Comparison of ENCODE assay signal across 22 cellular contexts in genomic region chr10:17244712-17245365, GRCh38.
"Had no signal": no experiment of that assay in that cellular context is flagged by ENCODE, and none has a peak within 500 bp of the region (broad histone marks: within the 10 kb centered on the region; RNA-seq: fewer than 3 reads in every experiment).

No MANE protein-coding gene starts in this region.

- H3K4me3 ChIP-seq: body of pancreas, cardiac muscle cell, dorsolateral prefrontal cortex, lower lobe of right lung, sigmoid colon, testis, vagina had no signal

- ATAC-seq: activated naive CD4-positive, alpha-beta T cell treated with anti-CD3 and anti-CD28 coated beads, Interleukin-2, amount 50 U/mL, for 72 hours; body of pancreas; effector memory CD8-positive, alpha-beta T cell; foreskin keratinocyte; left lobe of liver; lower lobe of right lung; naive thymus-derived CD8-positive, alpha-beta T cell; stimulated activated naive B cell treated with anti-CD40 and anti-IgM and Interleukin-4, amounts not matched to agents 10 μg/mL and 1 μg/mL and 100 μg/mL, for 72 hours; WTC11 had no signal

- DNase-seq: activated gamma-delta T cell treated with Interleukin-2 at 50 U/mL for 16 hours; activated T-cell treated with anti-CD3 and anti-CD28 coated beads, Interleukin-2, amount 50 U/mL, for 1 hour; amygdala; body of pancreas; dorsolateral prefrontal cortex; effector memory CD8-positive, alpha-beta T cell; foreskin keratinocyte; kidney; lower lobe of right lung; naive thymus-derived CD8-positive, alpha-beta T cell; retina; sigmoid colon; stimulated activated CD4-positive, alpha-beta T cell treated with anti-CD3 and anti-CD28 coated beads, Interleukin-2, amount 100 ng/mL, for 48 hours; stimulated activated CD8-positive, alpha-beta memory T cell treated with anti-CD3 and anti-CD28 coated beads, Interleukin-4, amount 100 ng/mL, for 48 hours; stimulated activated naive B cell treated with anti-CD40 and anti-IgM and Interleukin-4, amounts not matched to agents 10 μg/mL and 1 μg/mL and 100 μg/mL, for 72 hours; T1000; testis had no signal
